Comparison of ENCODE assay signal across 11 cellular contexts in genomic region chr19:18867199-18867598, GRCh38. TPM values are rescaled to one million over a fixed set of nuclear protein-coding genes. Genes with fewer than 3 reads are reported as not detected.
"Had no signal": no experiment of that assay in that cellular context is flagged by ENCODE, and none has a peak within 500 bp of the region (broad histone marks: within the 10 kb centered on the region; RNA-seq: fewer than 3 reads in every experiment).

No MANE protein-coding gene starts in this region.

- H3K27me3 Mint-ChIP-seq: activated T-helper 17 cell treated with anti-CD3 and anti-CD28 coated beads, Interleukin-2, amount 50 U/mL, for 72 hours had no signal

- H3K4me3 ChIP-seq: ascending aorta, cardiac muscle cell, coronary artery, esophagus squamous epithelium, psoas muscle, right lobe of liver, stomach, testis, upper lobe of right lung had no signal

- H3K27me3 ChIP-seq: ascending aorta, cardiac muscle cell, right lobe of liver, testis had no signal

- DNase-seq: esophagus squamous epithelium had no signal

- H3K4me1 Mint-ChIP-seq: activated T-helper 17 cell treated with anti-CD3 and anti-CD28 coated beads, Interleukin-2, amount 50 U/mL, for 72 hours had no signal

- H3K27ac Mint-ChIP-seq: activated T-helper 17 cell treated with anti-CD3 and anti-CD28 coated beads, Interleukin-2, amount 50 U/mL, for 72 hours; nephron had no signal

- H3K27ac ChIP-seq: ascending aorta, cardiac muscle cell, coronary artery, esophagus squamous epithelium, psoas muscle, right lobe of liver, stomach, upper lobe of right lung had no signal

- H3K9me3 Mint-ChIP-seq: activated T-helper 17 cell treated with anti-CD3 and anti-CD28 coated beads, Interleukin-2, amount 50 U/mL, for 72 hours; nephron had no signal

- H3K4me1 ChIP-seq: psoas muscle, right lobe of liver had no signal

- H3K4me3 Mint-ChIP-seq: activated T-helper 17 cell treated with anti-CD3 and anti-CD28 coated beads, Interleukin-2, amount 50 U/mL, for 72 hours; nephron had no signal

- H3K9me3 ChIP-seq: ascending aorta, esophagus squamous epithelium, psoas muscle, right lobe of liver, stomach, testis, upper lobe of right lung had no signal

RNA-seq across cellular contexts. Expression of gene CERS1, which starts 28.8 kb away (rescaled TPM):
- total RNA-seq: activated T-helper 17 cell treated with anti-CD3 and anti-CD28 coated beads, Interleukin-2, amount 50 U/mL, for 72 hours; ascending aorta; right lobe of liver; upper lobe of right lung had no signal
